23 cellular contexts compared by ENCODE assay signal in the genomic region with DNA sequence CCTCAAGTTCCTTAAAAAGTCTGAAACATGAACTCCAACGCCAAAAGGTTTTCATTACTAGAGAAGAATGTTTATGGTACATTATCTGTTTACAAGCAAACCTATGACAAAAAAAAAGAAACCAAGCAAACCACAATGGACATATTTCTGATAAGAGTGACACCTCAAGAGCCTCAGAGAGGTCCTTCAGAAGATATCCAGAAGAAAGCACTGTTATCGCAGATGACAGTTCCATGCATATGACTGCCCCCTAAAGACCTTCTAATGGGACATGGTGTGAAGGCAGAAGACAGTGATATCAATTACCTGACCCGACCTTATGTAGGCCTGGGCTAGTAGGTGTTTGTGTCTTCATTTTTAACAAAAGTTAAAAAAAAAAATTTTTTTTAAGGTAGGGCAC. TPM values are rescaled to one million over a fixed set of nuclear protein-coding genes. Genes with fewer than 3 reads are reported as not detected.
DNase-seq lines count a peak whose midpoint lies in the region; ATAC-seq and TF ChIP-seq lines count a peak whose summit lies in the region.
"Had no signal": no experiment of that assay in that cellular context is flagged by ENCODE, and none has a peak within 500 bp of the region (broad histone marks: within the 10 kb centered on the region; RNA-seq: fewer than 3 reads in every experiment).

No MANE protein-coding gene starts in this region.

- no peak for DNase-seq in CD4-positive, alpha-beta T cell
- no peak for DNase-seq in central memory CD8-positive, alpha-beta T cell (ENCODE audit: low spot score in 2 of 2)
- DNase-seq in SW480 (ENCODE audit: low spot score): no peak
- DNase-seq in activated CD4-positive, alpha-beta T cell treated with anti-CD3 and anti-CD28 coated beads, Interleukin-2, amount 50 U/mL, for 48 hours: no peak
- no peak for DNase-seq in CD8-positive, alpha-beta T cell
- DNase-seq: activated CD4-positive, CD25-positive, alpha-beta regulatory T cell; activated CD8-positive, alpha-beta memory T cell treated with anti-CD3 and anti-CD28 coated beads, Interleukin-2, amount 50 U/mL, for 4 hours; adrenal gland; caudate nucleus; DMS79; effector CD8-positive, alpha-beta T cell; left ventricle myocardium superior; NCI-H1105; NCI-H2107; NCI-H526; posterior cingulate gyrus; stimulated activated CD4-positive, alpha-beta T cell treated with anti-CD3 and anti-CD28 coated beads, Interleukin-4, amount 100 ng/mL, for 4 hours; stimulated activated CD8-positive, alpha-beta memory T cell treated with anti-CD3 and anti-CD28 coated beads, Interleukin-4, amount 100 ng/mL, for 48 hours; SW 1271; testis had no signal

- peaks cover 55% of the 10 kb centered on the region for H3K4me1 Mint-ChIP-seq in CD4-positive, alpha-beta T cell (ENCODE audit: low read depth)
- H3K4me1 Mint-ChIP-seq in central memory CD8-positive, alpha-beta T cell: peaks cover 34% of the 10 kb centered on the region
- peaks cover 54% of the 10 kb centered on the region for H3K4me1 Mint-ChIP-seq in CD8-positive, alpha-beta T cell (ENCODE audit: low read depth)

- H3K4me2 ChIP-seq in BLaER1: peak overlapping the region; percentile 95
- peak overlapping the region; percentile 15 for H3K4me2 ChIP-seq in SU-DHL-6 (ENCODE audit: low read depth, low read length, poor library complexity, severe bottlenecking)

- no peaks in the 10 kb centered on the region for H3K9me2 ChIP-seq in SU-DHL-6 (replicated peaks; ENCODE audit: insufficient read depth, low read length)

- no peaks in the 10 kb centered on the region for H3K9me3 Mint-ChIP-seq in CD4-positive, alpha-beta T cell
- H3K9me3 Mint-ChIP-seq in central memory CD8-positive, alpha-beta T cell: no peaks in the 10 kb centered on the region
- H3K9me3 Mint-ChIP-seq in CD8-positive, alpha-beta T cell: no peaks in the 10 kb centered on the region

- peaks cover 77% of the 10 kb centered on the region for H4K20me1 ChIP-seq in BLaER1
- no peaks in the 10 kb centered on the region for H4K20me1 ChIP-seq in SU-DHL-6 (ENCODE audit: low read depth, low read length)

- H3K9ac ChIP-seq in BLaER1 (no peak overlapping the region), SU-DHL-6 (ENCODE audit: low read length) (no peak overlapping the region)

- peak overlapping the region; percentile 51 for H3K4me3 Mint-ChIP-seq in CD4-positive, alpha-beta T cell
- H3K4me3 Mint-ChIP-seq in central memory CD8-positive, alpha-beta T cell: peak overlapping the region; percentile 39
- H3K4me3 Mint-ChIP-seq in CD8-positive, alpha-beta T cell: no peak overlapping the region

- H3K79me2 ChIP-seq in SU-DHL-6 (ENCODE audit: insufficient read depth, low read length): peaks cover 44% of the 10 kb centered on the region

- ATAC-seq in CD4-positive, alpha-beta T cell (ENCODE audit: poor library complexity): no peak
- no peak for ATAC-seq in central memory CD8-positive, alpha-beta T cell (replicated peaks; ENCODE audit: extremely low read depth, poor library complexity, severe bottlenecking)
- ATAC-seq in CD8-positive, alpha-beta T cell: no peak
- ATAC-seq: left ventricle myocardium superior had no signal

- H3K27ac Mint-ChIP-seq in CD4-positive, alpha-beta T cell: no peak overlapping the region
- H3K27ac Mint-ChIP-seq in central memory CD8-positive, alpha-beta T cell (ENCODE audit: low read depth): no peak overlapping the region
- H3K27ac Mint-ChIP-seq in CD8-positive, alpha-beta T cell: no peak overlapping the region

- no peak overlapping the region for H3K4me3 ChIP-seq in BLaER1
- H3K4me3 ChIP-seq in SU-DHL-6 (ENCODE audit: insufficient read depth, low read length, poor library complexity, severe bottlenecking): no peak overlapping the region
- no peak overlapping the region for H3K4me3 ChIP-seq in CD8-positive, alpha-beta T cell (ENCODE audit: low read depth, low read length)
- H3K4me3 ChIP-seq: adrenal gland, testis had no signal

- H3K27me3 ChIP-seq in BLaER1 (no peaks in the 10 kb centered on the region), SU-DHL-6 (ENCODE audit: low read length) (no peaks in the 10 kb centered on the region)
- H3K27me3 ChIP-seq in CD4-positive, alpha-beta T cell (ENCODE audit: control insufficient read depth, insufficient read depth, low read length): no peaks in the 10 kb centered on the region
- no peaks in the 10 kb centered on the region for H3K27me3 ChIP-seq in CD8-positive, alpha-beta T cell (ENCODE audit: insufficient read depth, low read length)
- H3K27me3 ChIP-seq: adrenal gland, testis had no signal

- H3K4me1 ChIP-seq in BLaER1: peaks cover 50% of the 10 kb centered on the region
- H3K4me1 ChIP-seq in CD8-positive, alpha-beta T cell (ENCODE audit: insufficient read depth, low read length): peaks cover 27% of the 10 kb centered on the region

- H3K27ac ChIP-seq in BLaER1 (no peak overlapping the region), SU-DHL-6 (ENCODE audit: low read depth, low read length) (no peak overlapping the region)
- H3K27ac ChIP-seq in CD4-positive, alpha-beta T cell (ENCODE audit: low read depth, low read length): no peak overlapping the region
- H3K27ac ChIP-seq in CD8-positive, alpha-beta T cell (ENCODE audit: low read depth, low read length): no peak overlapping the region
- H3K27ac ChIP-seq: adrenal gland, C4-2B, testis had no signal

- H3K36me3 Mint-ChIP-seq in CD4-positive, alpha-beta T cell (ENCODE audit: low read depth): peaks cover 18% of the 10 kb centered on the region
- H3K36me3 Mint-ChIP-seq in central memory CD8-positive, alpha-beta T cell (ENCODE audit: insufficient read depth): peaks cover 1% of the 10 kb centered on the region
- peaks cover 10% of the 10 kb centered on the region for H3K36me3 Mint-ChIP-seq in CD8-positive, alpha-beta T cell

- peaks cover 20% of the 10 kb centered on the region; the same call in 1 of the 2 replicates for H3K36me3 ChIP-seq in BLaER1
- H3K36me3 ChIP-seq in SU-DHL-6 (ENCODE audit: low read length): no peaks in the 10 kb centered on the region
- H3K36me3 ChIP-seq in CD8-positive, alpha-beta T cell (ENCODE audit: insufficient read depth, low read length): no peaks in the 10 kb centered on the region
- H3K36me3 ChIP-seq: adrenal gland had no signal

- no peak overlapping the region for H2AFZ ChIP-seq in SU-DHL-6 (ENCODE audit: low read depth, low read length, severe bottlenecking)

- H3K9me3 ChIP-seq in BLaER1: no peaks in the 10 kb centered on the region
- H3K9me3 ChIP-seq in CD4-positive, alpha-beta T cell (ENCODE audit: control insufficient read depth, low read length): no peaks in the 10 kb centered on the region
- H3K9me3 ChIP-seq in SU-DHL-6 (ENCODE audit: insufficient read depth, low read length): no peaks in the 10 kb centered on the region
- no peaks in the 10 kb centered on the region for H3K9me3 ChIP-seq in CD8-positive, alpha-beta T cell (ENCODE audit: low read length)
- H3K9me3 ChIP-seq: adrenal gland, testis had no signal

- POLR2A ChIA-PET in CD4-positive, alpha-beta T cell (lab: Charles Lee): no interaction called here
- POLR2A ChIA-PET in CD8-positive, alpha-beta T cell (lab: Charles Lee): interaction anchor here (2.1 kb wide), 1 partner anchor 69 kb away, joined by 8 read pairs; no protein-coding TSS in a partner anchor

- CTCF ChIA-PET in CD4-positive, alpha-beta T cell (lab: Charles Lee): no interaction called here
- CTCF ChIA-PET in CD8-positive, alpha-beta T cell (lab: Charles Lee): interaction anchor here (3.0 kb wide), 1 partner anchor 346 kb away, joined by 9 read pairs; no protein-coding TSS in a partner anchor

- no peak for TF ChIP-seq CTCF in CD4-positive, alpha-beta T cell (IDR thresholded peaks at IDR 0.05)
- TF ChIP-seq CTCF in SU-DHL-6 (IDR thresholded peaks at IDR 0.05; ENCODE audit: insufficient read depth, low read length, poor library complexity, severe bottlenecking): no peak
- TF ChIP-seq CTCF in CD8-positive, alpha-beta T cell (IDR thresholded peaks at IDR 0.05): no peak

- no peaks in the 10 kb centered on the region for H3F3A ChIP-seq in SU-DHL-6 (ENCODE audit: insufficient read depth)

- H3K27me3 Mint-ChIP-seq in CD4-positive, alpha-beta T cell: no peaks in the 10 kb centered on the region
- H3K27me3 Mint-ChIP-seq in central memory CD8-positive, alpha-beta T cell: no peaks in the 10 kb centered on the region
- no peaks in the 10 kb centered on the region for H3K27me3 Mint-ChIP-seq in CD8-positive, alpha-beta T cell (ENCODE audit: low read depth)

- intact Hi-C loops in CD4-positive, alpha-beta T cell (cut with DNase I, micrococcal nuclease): loop anchor here (5.0 kb wide), 2 partner anchors 39 to 471 kb away; a partner anchor contains a TSS
- intact Hi-C loops in CD8-positive, alpha-beta T cell (cut with DNase I, micrococcal nuclease): loop anchor here (5.0 kb wide), 2 partner anchors 481 to 921 kb away; a partner anchor contains a TSS

RNA-seq across cellular contexts. Expression of a gene that starts 3.1 kb away (rescaled TPM):
- total RNA-seq in CD4-positive, alpha-beta T cell: 10 to 100 TPM; 11.0 to 11.6 TPM
- 10 to 100 TPM in 1 of 2 experiments, 1 to 10 TPM in 1; 9.2 to 11.0 TPM for total RNA-seq in CD8-positive, alpha-beta T cell

RNA-seq across cellular contexts. Expression of a gene that starts 34.8 kb away (rescaled TPM):
- total RNA-seq in CD4-positive, alpha-beta T cell: under 1 TPM; 0.05 to 0.08 TPM
- under 1 TPM in 1 of 2 experiments, not detected in 1; 0.11 TPM for total RNA-seq in CD8-positive, alpha-beta T cell
